30 cellular contexts compared by ENCODE assay signal in genomic region chr6:129210684-129211083, GRCh38.
"Had no signal": no experiment of that assay in that cellular context is flagged by ENCODE, and none has a peak within 500 bp of the region (broad histone marks: within the 10 kb centered on the region; RNA-seq: fewer than 3 reads in every experiment).

No MANE protein-coding gene starts in this region.

- ATAC-seq: activated CD4-positive, alpha-beta T cell treated with anti-CD3 and anti-CD28 coated beads for 36 hours; activated CD8-positive, alpha-beta memory T cell treated with anti-CD3 and anti-CD28 coated beads, Interleukin-2, amount 10 ng/mL, durations not matched to agents 7 days and 5 days; activated CD8-positive, alpha-beta T cell treated with anti-CD3 and anti-CD28 coated beads, Interleukin-2, amount 10 ng/mL, durations not matched to agents 7 days and 5 days; activated naive CD8-positive, alpha-beta T cell treated with anti-CD3 and anti-CD28 coated beads, Interleukin-2, amount 50 U/mL, for 24 hours; body of pancreas; esophagus mucosa; T-helper 17 cell had no signal

- H3K4me3 ChIP-seq: adrenal gland, body of pancreas, colonic mucosa, dorsolateral prefrontal cortex had no signal

- H3K27me3 ChIP-seq: adrenal gland, body of pancreas, colonic mucosa, dorsolateral prefrontal cortex had no signal

- H3K9me3 ChIP-seq: body of pancreas, colonic mucosa had no signal

- DNase-seq: activated B cell treated with CpG ODN at 0.5 μM for 24 hours; activated CD4-positive, alpha-beta memory T cell treated with anti-CD3 and anti-CD28 coated beads for 36 hours; activated CD4-positive, alpha-beta T cell treated with anti-CD3 and anti-CD28 coated beads for 36 hours; activated CD4-positive, alpha-beta T cell treated with anti-CD3 and anti-CD28 coated beads, Interleukin-2, amount 10 ng/mL, durations not matched to agents 24 days and 14 days; activated CD4-positive, CD25-positive, alpha-beta regulatory T cell treated with anti-CD3 and anti-CD28 coated beads, Interleukin-2, amount 50 U/mL, for 72 hours; activated CD8-positive, alpha-beta memory T cell treated with anti-CD3 and anti-CD28 coated beads, Interleukin-2, amount 10 ng/mL, durations not matched to agents 7 days and 5 days; activated CD8-positive, alpha-beta memory T cell treated with anti-CD3 and anti-CD28 coated beads, Interleukin-2, amount 50 U/mL, for 4 hours; activated CD8-positive, alpha-beta T cell treated with anti-CD3 and anti-CD28 coated beads, Interleukin-2, amount 10 ng/mL, durations not matched to agents 7 days and 5 days; activated effector memory CD4-positive, alpha-beta T cell treated with anti-CD3 and anti-CD28 coated beads, Interleukin-2, amount 50 U/mL, for 16 hours; activated naive CD4-positive, alpha-beta T cell treated with anti-CD3 and anti-CD28 coated beads for 36 hours; activated naive CD8-positive, alpha-beta T cell treated with anti-CD3 and anti-CD28 coated beads for 36 hours; activated naive CD8-positive, alpha-beta T cell treated with anti-CD3 and anti-CD28 coated beads, Interleukin-2, amount 50 U/mL, for 24 hours; activated T-cell treated with anti-CD3 and anti-CD28 coated beads, Interleukin-2, amount 50 U/mL, for 1 hour; activated T-cell treated with anti-CD3 and anti-CD28 coated beads, Interleukin-2, amount 50 U/mL, for 48 hours; adrenal gland; amygdala; aorta; body of pancreas; central memory CD4-positive, alpha-beta T cell; cerebellar nuclear complex; colonic mucosa; dorsolateral prefrontal cortex; effector memory CD4-positive, alpha-beta T cell; endodermal cell; foreskin fibroblast; T-helper 1 cell; T-helper 17 cell; T1000; WERI-Rb-1 had no signal

- H3K36me3 ChIP-seq: adrenal gland, colonic mucosa, WERI-Rb-1 had no signal

- H3K27ac ChIP-seq: adrenal gland, body of pancreas, colonic mucosa, WERI-Rb-1 had no signal

- H3K4me1 ChIP-seq: adrenal gland, body of pancreas, colonic mucosa had no signal
